Comparison of ENCODE assay signal across 14 cellular contexts in the genomic region with DNA sequence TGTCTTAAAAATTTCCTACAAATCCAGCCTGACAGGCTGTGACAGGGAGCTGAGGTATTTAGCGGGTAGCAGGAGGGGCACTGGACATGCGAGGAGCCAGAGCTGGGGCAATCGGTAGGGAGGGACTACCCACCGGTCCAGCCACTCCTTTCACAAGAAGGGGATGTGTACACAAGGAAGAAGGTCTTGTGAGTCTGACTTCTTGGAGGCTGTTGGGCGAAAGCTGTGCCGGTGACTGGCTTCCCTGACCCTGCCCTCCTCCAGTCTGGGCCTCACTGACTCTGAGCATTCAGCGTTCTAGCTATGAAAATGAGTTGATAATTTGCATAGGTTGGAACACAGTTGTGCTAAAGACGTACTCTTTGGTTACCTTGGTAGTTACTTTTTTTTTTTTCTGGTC. TPM values are rescaled to one million over a fixed set of nuclear protein-coding genes. Genes with fewer than 3 reads are reported as not detected.
DNase-seq lines count a peak whose midpoint lies in the region; ATAC-seq and TF ChIP-seq lines count a peak whose summit lies in the region.
"Had no signal": no experiment of that assay in that cellular context is flagged by ENCODE, and none has a peak within 500 bp of the region (broad histone marks: within the 10 kb centered on the region; RNA-seq: fewer than 3 reads in every experiment).

No MANE protein-coding gene starts in this region.

- in situ Hi-C loops in SK-MEL-5 (cut with HindIII; ENCODE audit: low pct_unique_long_range_greater_than_20kb, low sequenced_read_pairs) = no loop called here

- no peaks in the 10 kb centered on the region for H3K79me2 ChIP-seq in MM.1S (ENCODE audit: low read length)

- no peaks in the 10 kb centered on the region for H3K9me3 ChIP-seq in MM.1S (replicated peaks; ENCODE audit: insufficient read depth, low read length)

- H3K4me3 ChIP-seq in MM.1S (ENCODE audit: low read length) = no peak overlapping the region
- H3K4me3 ChIP-seq: PC-9 had no signal

- no peaks in the 10 kb centered on the region for H4K20me1 ChIP-seq in MM.1S (ENCODE audit: insufficient read depth, low read length)

- H3K27ac ChIP-seq in MM.1S (ENCODE audit: low read length) = no peak overlapping the region
- H3K27ac ChIP-seq: HL-60, PC-9 had no signal

- H3F3A ChIP-seq in MM.1S (ENCODE audit: insufficient read depth, low read length) = no peaks in the 10 kb centered on the region

- ATAC-seq in GM19438 (IDR thresholded peaks at IDR 0.05; ENCODE audit: low read depth, unreplicated experiment) = peak; percentile 60
- peak; percentile 75 for ATAC-seq in HG02981 (IDR thresholded peaks at IDR 0.05; ENCODE audit: unreplicated experiment)
- ATAC-seq: stimulated activated naive CD8-positive, alpha-beta T cell treated with anti-CD3 and anti-CD28 coated beads, Interleukin-15, Interleukin-2, amounts not matched to agents 100 U/mL and 50 U/mL, for 24 hours had no signal

- H3K4me2 ChIP-seq in MM.1S (ENCODE audit: low read depth, low read length) = no peak overlapping the region
- H3K4me2 ChIP-seq: PC-9 had no signal

- no peak overlapping the region for H2AFZ ChIP-seq in MM.1S (ENCODE audit: low read length)
- H2AFZ ChIP-seq: PC-9 had no signal

- no peaks in the 10 kb centered on the region for H3K27me3 ChIP-seq in MM.1S (replicated peaks; ENCODE audit: insufficient read depth, low read length)

- H3K9me2 ChIP-seq in MM.1S (replicated peaks; ENCODE audit: insufficient read depth, low read length) = no peaks in the 10 kb centered on the region

- TF ChIP-seq CTCF in MM.1S (IDR thresholded peaks at IDR 0.05; ENCODE audit: low read length) = no peak

- DNase-seq in SK-MEL-5 (ENCODE audit: low read depth, low spot score) (peak; percentile 60), MM.1S (no peak), NCI-H2107 (lab: John Stamatoyannopoulos, UW) (no peak), NCI-H2171 (lab: John Stamatoyannopoulos, UW) (no peak), AG20443 (ENCODE audit: low spot score) (no peak)
- DNase-seq: activated T-cell treated with anti-CD3 and anti-CD28 coated beads for 4 hours; DMS153; NCI-H1436; occipital lobe; stimulated activated naive CD8-positive, alpha-beta T cell treated with anti-CD3 and anti-CD28 coated beads, Interleukin-15, Interleukin-2, amounts not matched to agents 100 U/mL and 50 U/mL, for 24 hours had no signal

- H3K36me3 ChIP-seq in MM.1S (replicated peaks; ENCODE audit: insufficient read depth, low read length) = no peaks in the 10 kb centered on the region

- H3K4me1 ChIP-seq in MM.1S (ENCODE audit: low read length) = no peaks in the 10 kb centered on the region

- no peak overlapping the region for H3K9ac ChIP-seq in MM.1S (ENCODE audit: low read length)

RNA-seq across cellular contexts. Expression of a gene that starts 12.7 kb away (rescaled TPM):
- 11.5 and 14.8 TPM in 2 replicates for total RNA-seq in SK-MEL-5 (2014; rRNA removed; shearing (Covaris generic))
- 15.1 and 22.7 TPM in 2 replicates for polyA plus RNA-seq in SK-MEL-5 (2015; cell fraction: cytosol; rRNA removed)
- 14.1 and 15.5 TPM in 2 replicates for polyA plus RNA-seq in SK-MEL-5 (2015; cell fraction: nucleus; rRNA removed)
